In the genomic region with DNA sequence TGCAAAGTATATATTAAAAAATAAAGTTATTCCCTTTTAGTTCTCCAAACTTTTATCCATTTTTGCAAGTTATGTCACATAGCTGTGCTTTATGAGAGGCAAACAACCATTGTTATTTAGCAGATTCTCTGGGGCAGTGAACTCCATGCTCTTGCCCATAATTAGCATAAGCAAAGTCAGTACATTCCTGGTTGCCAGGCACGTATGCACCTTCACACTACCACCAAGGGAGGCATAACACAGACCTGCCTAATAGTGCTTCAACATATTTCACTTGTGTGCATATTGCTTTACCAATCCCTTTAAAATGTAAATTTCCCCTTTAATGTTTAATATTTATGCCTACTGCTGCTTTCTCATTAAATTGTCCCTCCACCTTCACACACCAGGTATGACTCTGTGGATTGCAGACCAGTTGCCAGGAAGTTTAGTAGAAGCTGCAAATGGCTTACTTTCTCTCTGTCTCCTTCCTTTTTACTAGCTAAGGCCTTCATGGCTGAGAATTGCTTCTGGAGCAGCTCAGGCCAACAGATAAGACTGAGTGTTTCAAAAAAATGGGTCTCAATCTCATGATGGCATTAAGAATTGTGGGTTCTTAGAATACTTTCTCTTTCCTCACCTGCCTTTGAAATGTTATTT, we compare ENCODE assay signal across 27 cellular contexts.
DNase-seq lines count a peak whose midpoint lies in the region; ATAC-seq and TF ChIP-seq lines count a peak whose summit lies in the region.
"Had no signal": no experiment of that assay in that cellular context is flagged by ENCODE, and none has a peak within 500 bp of the region (broad histone marks: within the 10 kb centered on the region; RNA-seq: fewer than 3 reads in every experiment).

No MANE protein-coding gene starts in this region.

- no peaks in the 10 kb centered on the region for H3F3A ChIP-seq in MM.1S (ENCODE audit: insufficient read depth, low read length)

- 84% methylated on average over 1 of the region's 1 CpG; no CpG with 5 or more reads in 1 of the 2 experiments for WGBS in endodermal cell (ENCODE audit: insufficient coverage in 1 of 2, insufficient read length in 1 of 2), 2 experiments

- no peaks in the 10 kb centered on the region for H3K36me3 ChIP-seq in HUES48 (ENCODE audit: control insufficient read depth, insufficient read depth, low read length)
- H3K36me3 ChIP-seq in endodermal cell (ENCODE audit: control insufficient read depth, insufficient read depth, low read length) = no peaks in the 10 kb centered on the region
- no peaks in the 10 kb centered on the region for H3K36me3 ChIP-seq in MM.1S (replicated peaks; ENCODE audit: insufficient read depth, low read length)
- no peaks in the 10 kb centered on the region for H3K36me3 ChIP-seq in right atrium auricular region
- H3K36me3 ChIP-seq: SJCRH30 had no signal

- peaks cover 49% of the 10 kb centered on the region for H3K4me1 ChIP-seq in HUES48 (ENCODE audit: control insufficient read depth, insufficient read depth, low read length)
- H3K4me1 ChIP-seq in endodermal cell (ENCODE audit: control insufficient read depth, insufficient read depth, low read length) = peaks cover 10% of the 10 kb centered on the region
- H3K4me1 ChIP-seq in MM.1S (ENCODE audit: low read length) = no peaks in the 10 kb centered on the region
- H3K4me1 ChIP-seq in right atrium auricular region = no peaks in the 10 kb centered on the region
- H3K4me1 ChIP-seq: Caco-2 had no signal

- H3K4me3 ChIP-seq in HUES48 (ENCODE audit: low read depth, low read length) = no peak overlapping the region
- H3K4me3 ChIP-seq in endodermal cell (ENCODE audit: low read length) = no peak overlapping the region
- H3K4me3 ChIP-seq in MM.1S (ENCODE audit: low read length) = no peak overlapping the region
- no peak overlapping the region for H3K4me3 ChIP-seq in right atrium auricular region
- H3K4me3 ChIP-seq: GM12878, PC-9, SJCRH30 had no signal

- no peaks in the 10 kb centered on the region for H3K9me3 ChIP-seq in HUES48 (ENCODE audit: control insufficient read depth, insufficient read depth, low read length)
- H3K9me3 ChIP-seq in endodermal cell (ENCODE audit: control insufficient read depth, low read length) = no peaks in the 10 kb centered on the region
- no peaks in the 10 kb centered on the region for H3K9me3 ChIP-seq in MM.1S (replicated peaks; ENCODE audit: insufficient read depth, low read length)
- no peaks in the 10 kb centered on the region for H3K9me3 ChIP-seq in right atrium auricular region
- H3K9me3 ChIP-seq: Caco-2, SJCRH30 had no signal

- H3K79me2 ChIP-seq in MM.1S (ENCODE audit: low read length) = no peaks in the 10 kb centered on the region

- no peak overlapping the region for H3K4me2 ChIP-seq in MM.1S (ENCODE audit: low read depth, low read length)
- H3K4me2 ChIP-seq: PC-9 had no signal

- peaks cover 18% of the 10 kb centered on the region for H3K4me1 Mint-ChIP-seq in endodermal cell
- H3K4me1 Mint-ChIP-seq: B cell had no signal

- H3K9me3 Mint-ChIP-seq in endodermal cell = no peaks in the 10 kb centered on the region

- no peak overlapping the region for H2AFZ ChIP-seq in MM.1S (ENCODE audit: low read length)
- H2AFZ ChIP-seq: PC-9 had no signal

- peaks cover 4% of the 10 kb centered on the region; the same call in 1 of the 2 replicates for H3K27me3 ChIP-seq in HUES48 (ENCODE audit: control insufficient read depth, insufficient read depth, low read length)
- no peaks in the 10 kb centered on the region for H3K27me3 ChIP-seq in endodermal cell (ENCODE audit: control insufficient read depth, insufficient read depth, low read length, poor library complexity, severe bottlenecking)
- H3K27me3 ChIP-seq in MM.1S (replicated peaks; ENCODE audit: insufficient read depth, low read length) = no peaks in the 10 kb centered on the region
- H3K27me3 ChIP-seq in right atrium auricular region = no peaks in the 10 kb centered on the region
- H3K27me3 ChIP-seq: SJCRH30 had no signal

- TF ChIP-seq CTCF in endodermal cell (conservative IDR thresholded peaks at IDR 0.05) (no peak), MM.1S (IDR thresholded peaks at IDR 0.05; ENCODE audit: low read length) (no peak), right atrium auricular region (IDR thresholded peaks at IDR 0.05) (no peak)

- no peaks in the 10 kb centered on the region for H3K9me2 ChIP-seq in MM.1S (replicated peaks; ENCODE audit: insufficient read depth, low read length)

- H4K20me1 ChIP-seq in MM.1S (ENCODE audit: insufficient read depth, low read length) = no peaks in the 10 kb centered on the region

- H3K36me3 Mint-ChIP-seq in endodermal cell (ENCODE audit: low read depth) = no peaks in the 10 kb centered on the region
- H3K36me3 Mint-ChIP-seq: CD8-positive, alpha-beta T cell had no signal

- DNase-seq in endodermal cell (peak; percentile 67), iPS-NIHi7 (ENCODE audit: extremely low spot score) (peak; percentile 30), MM.1S (no peak), right atrium auricular region (ENCODE audit: low spot score) (no peak)
- DNase-seq in stimulated activated naive CD4-positive, alpha-beta T cell treated with Interleukin-2 at 50 U/mL for 16 hours (lab: John Stamatoyannopoulos, UW) = no peak
- DNase-seq: Caco-2; CD8-positive, alpha-beta T cell; EL; GDM1; Karpas-422; MV-4-11; NCI-H1105; NCI-H1436 treated with DMSO at 0.1 percent for 48 hours; NCI-H187 treated with DMSO at 0.1 percent for 48 hours; NCI-H2107; NCI-H524; NCI-H774; NK-92 treated with Interleukin-12 subunit alpha and Interleukin-12 subunit beta, amount 100 ng/mL, for 24 hours; PC-9; SJCRH30 had no signal

- H3K27me3 Mint-ChIP-seq in endodermal cell (ENCODE audit: insufficient read depth) = peaks cover 5% of the 10 kb centered on the region
- H3K27me3 Mint-ChIP-seq: B cell had no signal

- no peak for ATAC-seq in GM19395 (IDR thresholded peaks at IDR 0.05; ENCODE audit: unreplicated experiment)
- ATAC-seq: CD8-positive, alpha-beta T cell; GM12878; Right ventricle myocardium inferior; SK-N-SH treated with all-trans-retinoic acid at 6 μM for 48 hours had no signal

- no peak overlapping the region for H3K4me3 Mint-ChIP-seq in endodermal cell
- H3K4me3 Mint-ChIP-seq: B cell; CD8-positive, alpha-beta T cell had no signal

- H3K9ac ChIP-seq in HUES48 (ENCODE audit: low read depth, low read length) (no peak overlapping the region), endodermal cell (ENCODE audit: extremely low read depth, low read length, poor library complexity, severe bottlenecking) (no peak overlapping the region), MM.1S (ENCODE audit: low read length) (no peak overlapping the region)

- H3K27ac ChIP-seq in HUES48 (ENCODE audit: low read depth, low read length) (peak overlapping the region; percentile 69), endodermal cell (ENCODE audit: low read depth, low read length) (no peak overlapping the region), MM.1S (ENCODE audit: low read length) (no peak overlapping the region), right atrium auricular region (no peak overlapping the region)
- H3K27ac ChIP-seq: C4-2B, PC-9, SJCRH30 had no signal

- H3K27ac Mint-ChIP-seq in endodermal cell = peak overlapping the region; percentile 19
- H3K27ac Mint-ChIP-seq: B cell; CD8-positive, alpha-beta T cell had no signal

Comparison
In these comparisons a context has a peak if more than half of its experiments do, and no peak if none do; other contexts are left out.
1. DNase-seq: peak in endodermal cell (single experiment) and iPS-NIHi7 (single experiment); none in stimulated activated naive CD4-positive, alpha-beta T cell treated with Interleukin-2 at 50 U/mL for 16 hours (single experiment), MM.1S (single experiment) and right atrium auricular region (single experiment).